In the genomic region with DNA sequence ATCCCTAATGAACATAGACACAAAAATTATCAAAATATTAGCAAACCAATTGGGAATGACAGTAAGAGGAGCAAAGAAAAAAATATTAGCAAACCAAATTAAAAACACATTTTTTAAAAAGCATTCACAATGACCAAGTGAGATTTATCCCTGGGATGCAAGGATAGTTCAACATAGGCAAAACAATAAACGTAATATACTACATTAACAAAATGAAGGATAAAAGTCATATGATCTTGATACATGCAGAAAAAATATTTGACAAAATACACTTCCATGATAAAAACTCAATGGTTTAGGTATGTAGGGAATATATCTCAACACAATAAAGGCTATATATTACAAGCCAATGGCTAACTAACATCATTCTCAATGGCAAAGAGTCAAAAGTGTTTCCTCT, we compare ENCODE assay signal across 7 cellular contexts.
"Had no signal": no experiment of that assay in that cellular context is flagged by ENCODE, and none has a peak within 500 bp of the region (broad histone marks: within the 10 kb centered on the region; RNA-seq: fewer than 3 reads in every experiment).

No MANE protein-coding gene starts in this region.

- ATAC-seq: GM12878 had no signal

- H3K4me3 ChIP-seq: GM12878 had no signal

- DNase-seq: GDM1, GF-D8 had no signal

- FAIRE-seq: GM12878, GM12891, GM12892, GM18507, GM19239 had no signal
